18 cellular contexts compared by ENCODE assay signal in the genomic region with DNA sequence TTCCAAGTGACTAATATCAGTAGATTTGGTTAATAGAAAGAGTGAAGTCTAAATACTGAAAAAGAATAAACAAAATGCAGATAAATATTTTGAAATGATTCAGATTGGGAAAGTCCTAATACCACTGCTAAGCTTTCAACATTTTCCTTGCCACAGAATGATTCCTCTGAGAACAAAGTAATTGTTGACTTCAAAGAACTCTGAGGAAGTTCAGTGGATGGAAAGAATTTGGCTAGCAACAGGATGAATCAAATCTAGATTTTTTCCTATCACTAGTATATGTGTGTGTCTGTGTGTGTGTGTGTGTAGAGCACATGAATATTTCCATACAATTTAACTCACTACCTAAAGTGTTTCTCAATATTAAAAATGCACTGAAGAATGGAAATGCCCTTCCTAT.
A peak's percentile ranks its signal among the peaks of the same experiment; 100 is the strongest.
DNase-seq lines count a peak whose midpoint lies in the region; ATAC-seq and TF ChIP-seq lines count a peak whose summit lies in the region.
"Had no signal": no experiment of that assay in that cellular context is flagged by ENCODE, and none has a peak within 500 bp of the region (broad histone marks: within the 10 kb centered on the region; RNA-seq: fewer than 3 reads in every experiment).

No MANE protein-coding gene starts in this region.

- no TSS peak for BruUV-seq in PC-9 (replicated peaks; lab: Mats Ljungman, UMichigan)

- no peaks in the 10 kb centered on the region for H3K79me2 ChIP-seq in PC-9 (ENCODE audit: low read depth)

- CTCF ChIA-PET in PC-9 (lab: Charles Lee) = no interaction called here

- H3K27ac Mint-ChIP-seq in activated CD4-positive, alpha-beta T cell treated with anti-CD3 and anti-CD28 coated beads, Interleukin-2, amount 10 ng/mL, durations not matched to agents 24 days and 14 days = peak overlapping the region; percentile 30
- H3K27ac Mint-ChIP-seq: activated CD8-positive, alpha-beta T cell treated with anti-CD3 and anti-CD28 coated beads for 36 hours; memory B cell had no signal

- H3K36me3 Mint-ChIP-seq in activated CD4-positive, alpha-beta T cell treated with anti-CD3 and anti-CD28 coated beads, Interleukin-2, amount 10 ng/mL, durations not matched to agents 24 days and 14 days (ENCODE audit: low read depth) = no peaks in the 10 kb centered on the region
- H3K36me3 Mint-ChIP-seq: memory B cell had no signal

- H3K27ac ChIP-seq in PC-9 (no peak overlapping the region), left ventricle myocardium inferior (replicated peaks) (no peak overlapping the region)
- H3K27ac ChIP-seq: C4-2B, transverse colon had no signal

- H3K27me3 Mint-ChIP-seq in activated CD4-positive, alpha-beta T cell treated with anti-CD3 and anti-CD28 coated beads, Interleukin-2, amount 10 ng/mL, durations not matched to agents 24 days and 14 days = peaks cover 29% of the 10 kb centered on the region

- no peak overlapping the region for H3K4me2 ChIP-seq in PC-9

- no peak overlapping the region for H3K4me3 ChIP-seq in fibroblast of the aortic adventitia (ENCODE audit: low read depth, low read length)
- H3K4me3 ChIP-seq in PC-9 = no peak overlapping the region
- H3K4me3 ChIP-seq in left ventricle myocardium inferior = no peak overlapping the region
- H3K4me3 ChIP-seq: stomach, transverse colon had no signal

- H3K4me1 Mint-ChIP-seq in activated CD4-positive, alpha-beta T cell treated with anti-CD3 and anti-CD28 coated beads, Interleukin-2, amount 10 ng/mL, durations not matched to agents 24 days and 14 days = peaks cover 15% of the 10 kb centered on the region
- H3K4me1 Mint-ChIP-seq: memory B cell had no signal

- no peaks in the 10 kb centered on the region for H3F3A ChIP-seq in PC-9 (ENCODE audit: insufficient read depth, low read depth)

- H3K27me3 ChIP-seq in PC-9 (ENCODE audit: insufficient read depth, low read depth) (no peaks in the 10 kb centered on the region), left ventricle myocardium inferior (ENCODE audit: low read depth) (no peaks in the 10 kb centered on the region)
- H3K27me3 ChIP-seq: stomach had no signal

- H3K4me1 ChIP-seq in PC-9 (replicated peaks; ENCODE audit: insufficient read depth) (no peaks in the 10 kb centered on the region), left ventricle myocardium inferior (peaks cover 32% of the 10 kb centered on the region)
- H3K4me1 ChIP-seq: stomach, transverse colon had no signal

- no peak for ATAC-seq in GM21423 (IDR thresholded peaks at IDR 0.05; ENCODE audit: unreplicated experiment)
- ATAC-seq: activated CD8-positive, alpha-beta T cell treated with anti-CD3 and anti-CD28 coated beads for 36 hours had no signal

- H2AFZ ChIP-seq in PC-9 = no peak overlapping the region

- H3K36me3 ChIP-seq in PC-9 (ENCODE audit: low read depth) (no peaks in the 10 kb centered on the region), left ventricle myocardium inferior (no peaks in the 10 kb centered on the region)
- H3K36me3 ChIP-seq: stomach, transverse colon had no signal

- H3K9me3 ChIP-seq in PC-9 (ENCODE audit: insufficient read depth, low read depth) = no peaks in the 10 kb centered on the region
- H3K9me3 ChIP-seq in left ventricle myocardium inferior (replicated peaks) = no peaks in the 10 kb centered on the region
- H3K9me3 ChIP-seq: stomach, transverse colon had no signal

- POLR2A ChIA-PET in PC-9 (lab: Charles Lee; ENCODE audit: unreplicated experiment) = no interaction called here

- no peaks in the 10 kb centered on the region for H3K9me2 ChIP-seq in PC-9 (ENCODE audit: insufficient read depth)

- TF ChIP-seq CTCF in fibroblast of the aortic adventitia (IDR thresholded peaks at IDR 0.05; ENCODE audit: insufficient read depth, low read length) (no peak), PC-9 (conservative IDR thresholded peaks at IDR 0.05) (no peak), left ventricle myocardium inferior (IDR thresholded peaks at IDR 0.05; ENCODE audit: borderline replicate concordance) (no peak)

- intact Hi-C loops in activated CD4-positive, alpha-beta T cell treated with anti-CD3 and anti-CD28 coated beads, Interleukin-2, amount 10 ng/mL, durations not matched to agents 24 days and 14 days (cut with micrococcal nuclease) = loop anchor here (5.0 kb wide), 1 partner anchor 137 kb away; no protein-coding TSS in a partner anchor
- intact Hi-C loops in PC-9 (cut with micrococcal nuclease; ENCODE audit: unreplicated experiment) (no loop called here), left ventricle myocardium inferior (cut with micrococcal nuclease) (no loop called here)

- no peak for DNase-seq in activated CD4-positive, alpha-beta T cell treated with anti-CD3 and anti-CD28 coated beads, Interleukin-2, amount 10 ng/mL, durations not matched to agents 24 days and 14 days
- no peak for DNase-seq in activated CD4-positive, alpha-beta T cell treated with anti-CD3 and anti-CD28 coated beads, Interleukin-2, amount 50 U/mL, for 48 hours
- DNase-seq in amniotic epithelial cell (ENCODE audit: low read depth) (peak; percentile 76), fibroblast of the aortic adventitia (ENCODE audit: low read depth) (peak; percentile 76), HUDEP-2 (lab: John Stamatoyannopoulos, UW; ENCODE audit: unreplicated experiment in 76 of 76) (no peak), PC-9 (no peak), left ventricle myocardium inferior (no peak)
- DNase-seq: 8988T; activated CD8-positive, alpha-beta T cell treated with anti-CD3 and anti-CD28 coated beads for 36 hours; activated T-cell treated with anti-CD3 and anti-CD28 coated beads for 4 hours; KBM-7; NCI-H1694 treated with DMSO at 0.1 percent for 48 hours; stomach; SW 1271; transverse colon had no signal

- H3K9me3 Mint-ChIP-seq in activated CD4-positive, alpha-beta T cell treated with anti-CD3 and anti-CD28 coated beads, Interleukin-2, amount 10 ng/mL, durations not matched to agents 24 days and 14 days = no peaks in the 10 kb centered on the region
- H3K9me3 Mint-ChIP-seq: memory B cell had no signal

- no peak overlapping the region for H3K4me3 Mint-ChIP-seq in activated CD4-positive, alpha-beta T cell treated with anti-CD3 and anti-CD28 coated beads, Interleukin-2, amount 10 ng/mL, durations not matched to agents 24 days and 14 days
- H3K4me3 Mint-ChIP-seq: activated CD8-positive, alpha-beta T cell treated with anti-CD3 and anti-CD28 coated beads for 36 hours; memory B cell had no signal

- no peaks in the 10 kb centered on the region for H4K20me1 ChIP-seq in PC-9 (ENCODE audit: insufficient read depth)

Comparison
In these comparisons a context has a peak if more than half of its experiments do, and no peak if none do; other contexts are left out.
1. DNase-seq: peak in amniotic epithelial cell (single experiment) and fibroblast of the aortic adventitia (single experiment); none in activated CD4-positive, alpha-beta T cell treated with anti-CD3 and anti-CD28 coated beads, Interleukin-2, amount 10 ng/mL, durations not matched to agents 24 days and 14 days (single experiment), activated CD4-positive, alpha-beta T cell treated with anti-CD3 and anti-CD28 coated beads, Interleukin-2, amount 50 U/mL, for 48 hours (0 of 2), HUDEP-2 (0 of 76), PC-9 (0 of 2) and left ventricle myocardium inferior (single experiment).